ENCODE assay signal across 1 cellular context in genomic region chr3:168156479-168156878, GRCh38.
TF ChIP-seq lines count a peak whose summit lies in the region.

No MANE protein-coding gene starts in this region.

TF ChIP-seq in GM12878, 131 proteins besides CTCF, POLR2A, EP300 and RAD21 (continued from another document):
- TF ChIP-seq IKZF2 (IDR thresholded peaks at IDR 0.05) (peak in 1 of 2 experiments; percentile 35; a peak in 1 of 4 replicates), PKNOX1 (IDR thresholded peaks at IDR 0.05) (no peak), SIN3A (IDR thresholded peaks at IDR 0.05; ENCODE audit: low read depth, low read length) (no peak)
